In genomic region chr2:106106627-106107508, GRCh38 we compare ENCODE assay signal across 13 cellular contexts.
DNase-seq lines count a peak whose midpoint lies in the region; ATAC-seq, FAIRE-seq and TF ChIP-seq lines count a peak whose summit lies in the region.
"Had no signal": no experiment of that assay in that cellular context is flagged by ENCODE, and none has a peak within 500 bp of the region (broad histone marks: within the 10 kb centered on the region; RNA-seq: fewer than 3 reads in every experiment).

No MANE protein-coding gene starts in this region.

- no peak overlapping the region for H3K4ac ChIP-seq in mesenchymal stem cell (ENCODE audit: low read depth in 1 of 2, low read length in 2 of 2)

- H3K4me2 ChIP-seq in mesenchymal stem cell (ENCODE audit: low read length, poor library complexity, severe bottlenecking), result no peak overlapping the region

- no peak overlapping the region for H4K8ac ChIP-seq in mesenchymal stem cell (ENCODE audit: low read length)

- peaks cover 32% of the 10 kb centered on the region for H3K36me3 Mint-ChIP-seq in activated T-cell treated with anti-CD3 and anti-CD28 coated beads, Interleukin-2, amount 50 U/mL, for 24 hours (ENCODE audit: low read depth)
- H3K36me3 Mint-ChIP-seq in activated T-helper 1 cell treated with anti-CD3 and anti-CD28 coated beads, Interleukin-12 subunit alpha, Interleukin-12 subunit beta, Interleukin-2, Interleukin-4 antibody, amounts not matched to agents 30 ng/mL and 10 ng/mL and 1 ng/mL, durations not matched to agents 14 hours and 24 hours and 36 hours (ENCODE audit: low read depth), result peaks cover 20% of the 10 kb centered on the region
- peaks cover 23% of the 10 kb centered on the region for H3K36me3 Mint-ChIP-seq in stimulated activated memory B cell treated with anti-CD40 and anti-IgM and Interleukin-4, amounts not matched to agents 10 μg/mL and 1 μg/mL and 100 μg/mL, for 72 hours

- WGBS in mesenchymal stem cell, result 96% methylated on average over 11 of the region's 12 CpGs

- no peaks in the 10 kb centered on the region for H3K27me3 Mint-ChIP-seq in activated T-cell treated with anti-CD3 and anti-CD28 coated beads, Interleukin-2, amount 50 U/mL, for 24 hours
- no peaks in the 10 kb centered on the region for H3K27me3 Mint-ChIP-seq in activated T-helper 1 cell treated with anti-CD3 and anti-CD28 coated beads, Interleukin-12 subunit alpha, Interleukin-12 subunit beta, Interleukin-2, Interleukin-4 antibody, amounts not matched to agents 30 ng/mL and 10 ng/mL and 1 ng/mL, durations not matched to agents 14 hours and 24 hours and 36 hours (ENCODE audit: insufficient read depth)
- H3K27me3 Mint-ChIP-seq in stimulated activated memory B cell treated with anti-CD40 and anti-IgM and Interleukin-4, amounts not matched to agents 10 μg/mL and 1 μg/mL and 100 μg/mL, for 72 hours, result no peaks in the 10 kb centered on the region

- CTCF ChIA-PET in HEK293 (lab: Yijun Ruan, JAX), result interaction anchor here (0.6 kb wide), 2 partner anchors 475 to 1602 kb away, joined by 3 read pairs; no protein-coding TSS in a partner anchor

- H2BK5ac ChIP-seq in mesenchymal stem cell (ENCODE audit: low read depth, low read length, poor library complexity, severe bottlenecking), result no peak overlapping the region

- H2BK120ac ChIP-seq in mesenchymal stem cell (ENCODE audit: low read depth, low read length), result no peak overlapping the region

- peaks cover 4% of the 10 kb centered on the region for H3K4me1 Mint-ChIP-seq in activated T-cell treated with anti-CD3 and anti-CD28 coated beads, Interleukin-2, amount 50 U/mL, for 24 hours (ENCODE audit: low read depth)
- H3K4me1 Mint-ChIP-seq in activated T-helper 1 cell treated with anti-CD3 and anti-CD28 coated beads, Interleukin-12 subunit alpha, Interleukin-12 subunit beta, Interleukin-2, Interleukin-4 antibody, amounts not matched to agents 30 ng/mL and 10 ng/mL and 1 ng/mL, durations not matched to agents 14 hours and 24 hours and 36 hours (ENCODE audit: low read depth), result peaks cover 16% of the 10 kb centered on the region
- H3K4me1 Mint-ChIP-seq in stimulated activated memory B cell treated with anti-CD40 and anti-IgM and Interleukin-4, amounts not matched to agents 10 μg/mL and 1 μg/mL and 100 μg/mL, for 72 hours, result peaks cover 17% of the 10 kb centered on the region

- TF ChIP-seq CTCF in HEK293 (tag by site-specific recombination; IDR thresholded peaks at IDR 0.05), result no peak

- H3K27me3 ChIP-seq in mesenchymal stem cell (ENCODE audit: control insufficient read depth in 1 of 2, insufficient read depth in 1 of 2, low read length in 2 of 2), result no peaks in the 10 kb centered on the region
- H3K27me3 ChIP-seq: brain microvascular endothelial cell had no signal

- H3K27ac ChIP-seq in HEK293 (ENCODE audit: extremely low read depth, low read depth, low read length), result no peak overlapping the region
- H3K27ac ChIP-seq in mesenchymal stem cell (ENCODE audit: low read length, poor library complexity, severe bottlenecking), result no peak overlapping the region
- H3K27ac ChIP-seq: brain microvascular endothelial cell, left ventricle myocardium inferior had no signal

- H3K9me3 Mint-ChIP-seq in activated T-cell treated with anti-CD3 and anti-CD28 coated beads, Interleukin-2, amount 50 U/mL, for 24 hours, result no peaks in the 10 kb centered on the region
- H3K9me3 Mint-ChIP-seq in activated T-helper 1 cell treated with anti-CD3 and anti-CD28 coated beads, Interleukin-12 subunit alpha, Interleukin-12 subunit beta, Interleukin-2, Interleukin-4 antibody, amounts not matched to agents 30 ng/mL and 10 ng/mL and 1 ng/mL, durations not matched to agents 14 hours and 24 hours and 36 hours, result no peaks in the 10 kb centered on the region
- no peaks in the 10 kb centered on the region for H3K9me3 Mint-ChIP-seq in stimulated activated memory B cell treated with anti-CD40 and anti-IgM and Interleukin-4, amounts not matched to agents 10 μg/mL and 1 μg/mL and 100 μg/mL, for 72 hours

- H3K23ac ChIP-seq in mesenchymal stem cell (ENCODE audit: low read length in 2 of 2), result no peak overlapping the region

- peaks cover 16% of the 10 kb centered on the region for H3K79me1 ChIP-seq in mesenchymal stem cell (replicated peaks; ENCODE audit: low read length, poor library complexity, severe bottlenecking)

- H3K36me3 ChIP-seq in HEK293 (ENCODE audit: control insufficient read depth in 2 of 2, insufficient read depth in 1 of 2, low read length in 2 of 2) (peaks cover 0 to 60% of the 10 kb centered on the region in 2 experiments; a peak in 2 of 3 replicates), mesenchymal stem cell (ENCODE audit: control insufficient read depth in 1 of 2, insufficient read depth in 2 of 2, low read depth in 1 of 2, low read length in 2 of 2) (peaks cover 38 to 64% of the 10 kb centered on the region in 2 experiments)

- POLR2A ChIA-PET in HEK293 (lab: Yijun Ruan, JAX), result no interaction called here

- no peak overlapping the region for H2BK12ac ChIP-seq in mesenchymal stem cell (ENCODE audit: low read length in 2 of 2)

- no peak overlapping the region for H2BK15ac ChIP-seq in mesenchymal stem cell (ENCODE audit: low read depth, poor library complexity, severe bottlenecking)

- no peak for TF ChIP-seq POLR2A in GM12892 (IDR thresholded peaks at IDR 0.05; ENCODE audit: low read depth, low read length)

- no peak for DNase-seq in activated T-cell treated with anti-CD3 and anti-CD28 coated beads, Interleukin-2, amount 50 U/mL, for 24 hours
- no peak for DNase-seq in activated T-cell treated with anti-CD3 and anti-CD28 coated beads, Interleukin-2, amount 50 U/mL, for 48 hours
- DNase-seq in activated T-helper 1 cell treated with anti-CD3 and anti-CD28 coated beads, Interleukin-12 subunit alpha, Interleukin-12 subunit beta, Interleukin-2, Interleukin-4 antibody, amounts not matched to agents 30 ng/mL and 10 ng/mL and 1 ng/mL, durations not matched to agents 14 hours and 24 hours and 36 hours (ENCODE audit: low spot score), result no peak
- no peak for DNase-seq in GM12892 (ENCODE audit: insufficient read length)
- DNase-seq in mesenchymal stem cell, result no peak
- no peak for DNase-seq in NCI-H524 (lab: John Stamatoyannopoulos, UW)
- DNase-seq: KBM-7, left ventricle myocardium inferior, NCI-H1694 treated with DMSO at 0.1 percent for 48 hours, SW 1271 had no signal

- peak; percentile 55 for ATAC-seq in stimulated activated memory B cell treated with anti-CD40 and anti-IgM and Interleukin-4, amounts not matched to agents 10 μg/mL and 1 μg/mL and 100 μg/mL, for 72 hours

- no peak overlapping the region for H3K18ac ChIP-seq in mesenchymal stem cell (ENCODE audit: low read depth in 1 of 2, low read length in 2 of 2)

- intact Hi-C loops in activated T-helper 1 cell treated with anti-CD3 and anti-CD28 coated beads, Interleukin-12 subunit alpha, Interleukin-12 subunit beta, Interleukin-2, Interleukin-4 antibody, amounts not matched to agents 30 ng/mL and 10 ng/mL and 1 ng/mL, durations not matched to agents 14 hours and 24 hours and 36 hours (cut with micrococcal nuclease), result loop anchor here (1.0 to 5.0 kb wide), 2 partner anchors 35 to 53 kb away; no protein-coding TSS in a partner anchor

- no peak for FAIRE-seq in GM12892 (lab: Jason Lieb, UNC)

- no peak overlapping the region for H3K4me3 ChIP-seq in HEK293 (ENCODE audit: low read depth, low read length)
- no peak overlapping the region for H3K4me3 ChIP-seq in mesenchymal stem cell (ENCODE audit: insufficient read depth in 1 of 2, low read depth in 1 of 2, low read length in 2 of 2)
- H3K4me3 ChIP-seq: left ventricle myocardium inferior had no signal

- no peaks in the 10 kb centered on the region for H3K4me1 ChIP-seq in HEK293 (ENCODE audit: control insufficient read depth, insufficient read depth, low read length)
- H3K4me1 ChIP-seq in mesenchymal stem cell (ENCODE audit: control insufficient read depth, insufficient read depth, low read depth, low read length), result peaks cover 13% of the 10 kb centered on the region

- no peak overlapping the region for H2AK5ac ChIP-seq in mesenchymal stem cell (ENCODE audit: low read length, severe bottlenecking)

- H3K14ac ChIP-seq in mesenchymal stem cell (ENCODE audit: low read length in 2 of 2), result no peak overlapping the region

- H3K4me3 Mint-ChIP-seq in activated T-cell treated with anti-CD3 and anti-CD28 coated beads, Interleukin-2, amount 50 U/mL, for 24 hours, result no peak overlapping the region
- peak overlapping the region; percentile 57 for H3K4me3 Mint-ChIP-seq in activated T-helper 1 cell treated with anti-CD3 and anti-CD28 coated beads, Interleukin-12 subunit alpha, Interleukin-12 subunit beta, Interleukin-2, Interleukin-4 antibody, amounts not matched to agents 30 ng/mL and 10 ng/mL and 1 ng/mL, durations not matched to agents 14 hours and 24 hours and 36 hours
- H3K4me3 Mint-ChIP-seq in stimulated activated memory B cell treated with anti-CD40 and anti-IgM and Interleukin-4, amounts not matched to agents 10 μg/mL and 1 μg/mL and 100 μg/mL, for 72 hours, result peak overlapping the region; percentile 61

- H3K9ac ChIP-seq in mesenchymal stem cell (ENCODE audit: low read length), result no peak overlapping the region

- H4K91ac ChIP-seq in mesenchymal stem cell (ENCODE audit: low read length), result no peak overlapping the region

- H2AFZ ChIP-seq in mesenchymal stem cell (ENCODE audit: low read depth, low read length), result no peak overlapping the region

- H3K9me3 ChIP-seq in HEK293 (ENCODE audit: control insufficient read depth, insufficient read depth, low read depth, low read length), result no peaks in the 10 kb centered on the region
- H3K9me3 ChIP-seq in mesenchymal stem cell (ENCODE audit: control insufficient read depth, low read length), result no peaks in the 10 kb centered on the region
- H3K9me3 ChIP-seq: left ventricle myocardium inferior had no signal

- H3K27ac Mint-ChIP-seq in activated T-cell treated with anti-CD3 and anti-CD28 coated beads, Interleukin-2, amount 50 U/mL, for 24 hours, result peak overlapping the region; percentile 87
- peak overlapping the region; percentile 74 for H3K27ac Mint-ChIP-seq in activated T-helper 1 cell treated with anti-CD3 and anti-CD28 coated beads, Interleukin-12 subunit alpha, Interleukin-12 subunit beta, Interleukin-2, Interleukin-4 antibody, amounts not matched to agents 30 ng/mL and 10 ng/mL and 1 ng/mL, durations not matched to agents 14 hours and 24 hours and 36 hours
- peak overlapping the region; percentile 87 for H3K27ac Mint-ChIP-seq in stimulated activated memory B cell treated with anti-CD40 and anti-IgM and Interleukin-4, amounts not matched to agents 10 μg/mL and 1 μg/mL and 100 μg/mL, for 72 hours

TF ChIP-seq in HEK293, 187 proteins besides CTCF, POLR2A, EP300 and RAD21 (continues in another document):
- TF ChIP-seq SCRT1 (tag by site-specific recombination; IDR thresholded peaks at IDR 0.05; ENCODE audit: borderline replicate concordance) (peak; percentile 50; the same call in 1 of the 2 replicates), ZNF174 (tag by site-specific recombination; IDR thresholded peaks at IDR 0.05) (no peak), SCRT2 (tag by site-specific recombination; IDR thresholded peaks at IDR 0.05) (peak; percentile 56; the same call in 1 of the 2 replicates)
